8 cellular contexts compared by ENCODE assay signal in genomic region chr12:11795910-11796459, GRCh38.
A peak's percentile ranks its signal among the peaks of the same experiment; 100 is the strongest.
DNase-seq lines count a peak whose midpoint lies in the region; TF ChIP-seq lines count a peak whose summit lies in the region.

No MANE protein-coding gene starts in this region.

- no peaks in the 10 kb centered on the region for H3K79me2 ChIP-seq in neural progenitor cell (ENCODE audit: low read depth)

- H3K9me3 ChIP-seq in neural progenitor cell (ENCODE audit: low read depth) (no peaks in the 10 kb centered on the region), HAP-1 (no peaks in the 10 kb centered on the region), BE2C (no peaks in the 10 kb centered on the region)

- H3K27ac ChIP-seq in neural progenitor cell, result no peak overlapping the region

- no peaks in the 10 kb centered on the region for H3K27me3 Mint-ChIP-seq in neural progenitor cell (ENCODE audit: insufficient read depth, low read depth)

- no peaks in the 10 kb centered on the region for H3K27me3 ChIP-seq in neural progenitor cell
- no peaks in the 10 kb centered on the region for H3K27me3 ChIP-seq in HAP-1 (ENCODE audit: low read depth)
- no peaks in the 10 kb centered on the region for H3K27me3 ChIP-seq in BE2C

- H3K36me3 ChIP-seq in neural progenitor cell (no peaks in the 10 kb centered on the region), HAP-1 (replicated peaks) (no peaks in the 10 kb centered on the region), BE2C (no peaks in the 10 kb centered on the region)

- peaks cover 31% of the 10 kb centered on the region for H3K4me1 Mint-ChIP-seq in neural progenitor cell

- no peak overlapping the region for H3K4me3 Mint-ChIP-seq in neural progenitor cell

- H2AFZ ChIP-seq in neural progenitor cell (replicated peaks), result no peak overlapping the region

- peak overlapping the region; percentile 28 for H3K4me2 ChIP-seq in neural progenitor cell

- peaks cover 8% of the 10 kb centered on the region for H3K36me3 Mint-ChIP-seq in neural progenitor cell

- H3K4me3 ChIP-seq in neural progenitor cell, result no peak overlapping the region
- no peak overlapping the region for H3K4me3 ChIP-seq in HAP-1
- H3K4me3 ChIP-seq in BE2C (ENCODE audit: low read depth, low read length), result no peak overlapping the region

- H3K9ac ChIP-seq in neural progenitor cell, result no peak overlapping the region

- in situ Hi-C loops in Caki2 (cut with HindIII; ENCODE audit: low pct_unique_long_range_greater_than_20kb, low sequenced_read_pairs), result no loop called here
- in situ Hi-C loops in HAP-1 (cut with MboI; ENCODE audit: low sequenced_read_pairs), result no loop called here

- DNase-seq in Caki2 (ENCODE audit: low read depth) (peak; percentile 98), NCI-H226 (peak; percentile 92), dermis blood vessel endothelial cell (peak; percentile 79), neural progenitor cell (ENCODE audit: low spot score) (peak; percentile 25), HAP-1 (ENCODE audit: low spot score in 2 of 2) (no peak), C1 segment of cervical spinal cord (lab: John Stamatoyannopoulos, UW) (no peak), BE2C (no peak), T-helper 1 cell (no peak)

- H3F3A ChIP-seq in neural progenitor cell (ENCODE audit: low read depth), result no peaks in the 10 kb centered on the region

- H4K20me1 ChIP-seq in neural progenitor cell (ENCODE audit: low read depth), result no peaks in the 10 kb centered on the region

- peak overlapping the region; percentile 89 for H3K27ac Mint-ChIP-seq in neural progenitor cell

- H3K4me1 ChIP-seq in neural progenitor cell, result peaks cover 25% of the 10 kb centered on the region
- peaks cover 2% of the 10 kb centered on the region; the same call in 1 of the 2 replicates for H3K4me1 ChIP-seq in HAP-1
- H3K4me1 ChIP-seq in BE2C, result peaks cover 4% of the 10 kb centered on the region

- peaks cover 2% of the 10 kb centered on the region for H3K9me3 Mint-ChIP-seq in neural progenitor cell

- no peak for TF ChIP-seq CTCF in neural progenitor cell (IDR thresholded peaks at IDR 0.05)
- no peak for TF ChIP-seq CTCF in BE2C (IDR thresholded peaks at IDR 0.05; ENCODE audit: low read depth, low read length)

Comparison
In these comparisons a context has a peak if more than half of its experiments do, and no peak if none do; other contexts are left out.
1. DNase-seq: peak in Caki2 (single experiment), NCI-H226 (single experiment), dermis blood vessel endothelial cell (single experiment) and neural progenitor cell (single experiment); none in HAP-1 (0 of 2), C1 segment of cervical spinal cord (0 of 14), BE2C (single experiment) and T-helper 1 cell (0 of 5).